Comparison of ENCODE assay signal across 8 cellular contexts in the genomic region with DNA sequence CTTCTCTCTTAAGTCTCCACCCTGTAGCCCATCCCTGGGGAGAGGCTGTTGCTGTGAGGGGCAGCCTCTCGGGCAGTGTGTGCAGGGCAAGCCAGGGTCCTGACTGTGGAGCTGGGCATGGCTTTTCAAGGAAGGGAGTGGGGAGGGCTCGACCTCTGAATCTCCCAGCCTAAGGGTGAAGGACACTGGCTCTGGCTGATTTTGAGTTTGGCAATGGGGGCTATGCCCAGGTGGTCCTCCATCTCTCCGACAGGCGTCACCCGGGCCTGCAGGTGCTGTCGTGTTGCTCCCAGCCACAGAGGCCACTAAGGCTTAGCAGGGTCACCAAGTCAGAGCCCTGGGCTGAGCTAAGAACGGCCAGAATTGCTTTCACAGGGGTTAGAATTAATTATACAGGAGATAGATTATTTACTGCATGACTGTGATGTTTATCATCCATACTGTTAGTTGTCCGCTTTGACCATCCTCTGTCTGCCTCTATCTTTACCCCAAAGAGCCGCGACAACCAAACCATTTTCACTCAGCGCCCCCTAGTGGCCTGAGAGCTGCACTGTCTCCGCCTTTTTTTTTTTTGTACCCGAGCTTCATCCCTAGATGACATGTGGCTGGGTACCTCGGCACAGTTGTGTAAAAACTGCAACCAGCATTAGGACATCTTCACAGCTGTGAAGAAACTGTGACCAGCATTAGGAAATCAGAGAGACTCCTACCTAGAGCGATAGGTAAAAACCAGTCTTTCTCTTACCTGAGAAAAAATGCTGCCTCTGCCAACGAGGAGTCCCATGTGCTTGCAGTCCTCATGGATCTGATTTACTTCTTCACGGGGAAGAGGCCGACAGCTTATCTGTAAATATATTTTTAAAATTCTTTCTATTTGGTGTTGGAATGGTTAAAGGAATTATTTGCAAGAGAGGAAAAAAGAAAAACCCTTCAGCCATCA. TPM values are rescaled to one million over a fixed set of nuclear protein-coding genes. Genes with fewer than 3 reads are reported as not detected.
DNase-seq lines count a peak whose midpoint lies in the region; ATAC-seq and TF ChIP-seq lines count a peak whose summit lies in the region.

No MANE protein-coding gene starts in this region.

- no peak overlapping the region for H2AFZ ChIP-seq in OCI-LY7 (ENCODE audit: low read length)

- ATAC-seq in GM21390 (IDR thresholded peaks at IDR 0.05; ENCODE audit: unreplicated experiment), result peak; percentile 76
- ATAC-seq in activated T-cell treated with anti-CD3 and anti-CD28 coated beads, Interleukin-2, amount 50 U/mL, for 4 hours, result peak; percentile 41 to 51

- no peaks in the 10 kb centered on the region for H3K4me1 ChIP-seq in OCI-LY7 (ENCODE audit: insufficient read depth, low read length, poor library complexity, severe bottlenecking)

- no peaks in the 10 kb centered on the region for H3K79me2 ChIP-seq in OCI-LY7 (ENCODE audit: insufficient read depth, low read depth, low read length)

- peak; percentile 39 for DNase-seq in DMS114 treated with DMSO at 0.1 percent for 48 hours (lab: John Stamatoyannopoulos, UW; ENCODE audit: unreplicated experiment)
- peak; percentile 42 for DNase-seq in Jurkat, Clone E6-1 (ENCODE audit: low read depth, low spot score)
- DNase-seq in OCI-LY7 (ENCODE audit: low spot score), result peak; percentile 65
- DNase-seq in activated T-cell treated with anti-CD3 and anti-CD28 coated beads, Interleukin-2, amount 50 U/mL, for 4 hours, result peak; percentile 41
- DNase-seq in fibroblast of mammary gland (ENCODE audit: low read depth), result peak; percentile 62
- peak in 41 of 56 donors; percentile 0 to 68 (median 21) for DNase-seq in nucleus accumbens (lab: John Stamatoyannopoulos, UW)
- DNase-seq in type B pancreatic cell (ENCODE audit: extremely low spot score, unreplicated experiment), result peak; percentile 71

- peak; percentile 95 for TF ChIP-seq CTCF in OCI-LY7 (conservative IDR thresholded peaks at IDR 0.05; ENCODE audit: low read length)
- TF ChIP-seq CTCF in fibroblast of mammary gland (conservative IDR thresholded peaks at IDR 0.05; ENCODE audit: control insufficient read depth, insufficient read depth, low read depth, low read length), result peak; percentile 93
- peak; percentile 95 for TF ChIP-seq CTCF in type B pancreatic cell (conservative IDR thresholded peaks at IDR 0.05)

- H3K9me2 ChIP-seq in OCI-LY7 (ENCODE audit: insufficient read depth, low read length), result no peaks in the 10 kb centered on the region

- H3K4me3 ChIP-seq in Jurkat, Clone E6-1 (ENCODE audit: low read length), result no peak overlapping the region
- H3K4me3 ChIP-seq in OCI-LY7 (ENCODE audit: low read depth, low read length, poor library complexity, severe bottlenecking), result no peak overlapping the region
- H3K4me3 ChIP-seq in fibroblast of mammary gland (ENCODE audit: control insufficient read depth, low read depth, low read length), result no peak overlapping the region

- no peaks in the 10 kb centered on the region for H3K4me1 Mint-ChIP-seq in activated T-cell treated with anti-CD3 and anti-CD28 coated beads, Interleukin-2, amount 50 U/mL, for 4 hours (ENCODE audit: low read depth)
- H3K4me1 Mint-ChIP-seq in type B pancreatic cell (ENCODE audit: unreplicated experiment), result no peaks in the 10 kb centered on the region

- no peak overlapping the region for H3K27ac ChIP-seq in OCI-LY7 (ENCODE audit: low read depth, low read length, poor library complexity, severe bottlenecking)

- H3K27me3 Mint-ChIP-seq in activated T-cell treated with anti-CD3 and anti-CD28 coated beads, Interleukin-2, amount 50 U/mL, for 4 hours (ENCODE audit: low read depth), result peaks cover 26% of the 10 kb centered on the region
- peaks cover 22% of the 10 kb centered on the region for H3K27me3 Mint-ChIP-seq in type B pancreatic cell

- no peak overlapping the region for H3K4me3 Mint-ChIP-seq in activated T-cell treated with anti-CD3 and anti-CD28 coated beads, Interleukin-2, amount 50 U/mL, for 4 hours
- no peak overlapping the region for H3K4me3 Mint-ChIP-seq in type B pancreatic cell

- POLR2A ChIA-PET in OCI-LY7 (lab: Charles Lee), result interaction anchor here (0.7 to 1.0 kb wide), 2 partner anchors 10 to 472 kb away, joined by 3 read pairs; no protein-coding TSS in a partner anchor

- no peaks in the 10 kb centered on the region for H3K36me3 ChIP-seq in OCI-LY7 (ENCODE audit: insufficient read depth, low read length)

- BruUV-seq in OCI-LY7 (replicated peaks; lab: Mats Ljungman, UMichigan), result no TSS peak

- no peaks in the 10 kb centered on the region for H3K36me3 Mint-ChIP-seq in activated T-cell treated with anti-CD3 and anti-CD28 coated beads, Interleukin-2, amount 50 U/mL, for 4 hours (ENCODE audit: insufficient read depth)
- no peaks in the 10 kb centered on the region for H3K36me3 Mint-ChIP-seq in type B pancreatic cell

- no peaks in the 10 kb centered on the region for H3K9me3 ChIP-seq in OCI-LY7 (ENCODE audit: low read length)

- intact Hi-C loops in OCI-LY7 (cut with micrococcal nuclease; ENCODE audit: unreplicated experiment), result loop anchor here (1.0 to 5.0 kb wide), 3 partner anchors 480 to 531 kb away; no protein-coding TSS in a partner anchor

- no peaks in the 10 kb centered on the region for H3K9me3 Mint-ChIP-seq in activated T-cell treated with anti-CD3 and anti-CD28 coated beads, Interleukin-2, amount 50 U/mL, for 4 hours
- no peaks in the 10 kb centered on the region for H3K9me3 Mint-ChIP-seq in type B pancreatic cell

- H4K20me1 ChIP-seq in OCI-LY7 (ENCODE audit: insufficient read depth, low read length), result no peaks in the 10 kb centered on the region

- CTCF ChIA-PET in OCI-LY7 (lab: Charles Lee; ENCODE audit: unreplicated experiment), result interaction anchor here (0.8 kb wide), 1 partner anchor 23 kb away, joined by 3 read pairs; no protein-coding TSS in a partner anchor

- H3K27ac Mint-ChIP-seq in type B pancreatic cell, result no peak overlapping the region

- H3K4me2 ChIP-seq in OCI-LY7 (ENCODE audit: low read length), result no peak overlapping the region

RNA-seq across cellular contexts. Expression of gene AGXT2, which starts 44.5 kb away (rescaled TPM):
- polyA plus RNA-seq in Jurkat, Clone E6-1 (2012; ENCODE audit: insufficient read depth, insufficient read length), result not detected
- not detected in 2 replicates for total RNA-seq in OCI-LY7 (2014; rRNA removed; shearing (Covaris generic))
- total RNA-seq in OCI-LY7 (2022) (not detected in 2 replicates), type B pancreatic cell (ENCODE audit: low replicate concordance) (not detected in 2 replicates)
- total RNA-seq in activated T-cell treated with anti-CD3 and anti-CD28 coated beads, Interleukin-2, amount 50 U/mL, for 4 hours, result not detected

Comparison
In these comparisons a context has a peak if more than half of its experiments do, and no peak if none do; other contexts are left out.
1. DNase-seq: peak in every context shown above with its lines; median percentile 71 in type B pancreatic cell; 65 in OCI-LY7; 62 in fibroblast of mammary gland; 42 in Jurkat, Clone E6-1; 41 in activated T-cell treated with anti-CD3 and anti-CD28 coated beads, Interleukin-2, amount 50 U/mL, for 4 hours; 39 in DMS114 treated with DMSO at 0.1 percent for 48 hours; 21 in nucleus accumbens.